Comparison of ENCODE assay signal across 10 cellular contexts in genomic region chr1:243286409-243287127, GRCh38. TPM values are rescaled to one million over a fixed set of nuclear protein-coding genes. Genes with fewer than 3 reads are reported as not detected.
DNase-seq lines count a peak whose midpoint lies in the region; ATAC-seq and TF ChIP-seq lines count a peak whose summit lies in the region.
"Had no signal": no experiment of that assay in that cellular context is flagged by ENCODE, and none has a peak within 500 bp of the region (broad histone marks: within the 10 kb centered on the region; RNA-seq: fewer than 3 reads in every experiment).

No MANE protein-coding gene starts in this region.

- TF ChIP-seq CTCF in foreskin fibroblast (IDR thresholded peaks at IDR 0.05; ENCODE audit: low read depth, low read length) (no peak), A673 (conservative IDR thresholded peaks at IDR 0.05; ENCODE audit: low read depth, low read length) (no peak)

- CTCF ChIA-PET in T-cell (lab: Charles Lee): interaction anchor here in 1 of 2 donors (0.7 kb wide), 1 partner anchor 1388 kb away, joined by 6 read pairs; no protein-coding TSS in a partner anchor
- CTCF ChIA-PET in A673 (lab: Charles Lee): no interaction called here

- H3K9me3 ChIP-seq in A673 (ENCODE audit: low read depth, low read length, poor library complexity, severe bottlenecking): no peaks in the 10 kb centered on the region

- in situ Hi-C loops in G401 (cut with HindIII; ENCODE audit: low sequenced_read_pairs): no loop called here

- no peak overlapping the region for H3K4me3 Mint-ChIP-seq in activated T-cell treated with anti-CD3 and anti-CD28 coated beads, Interleukin-2, amount 50 U/mL, for 24 hours
- H3K4me3 Mint-ChIP-seq in activated T-cell treated with anti-CD3 and anti-CD28 coated beads, Interleukin-2, amount 50 U/mL, for 72 hours: peak overlapping the region in 1 of 2 donors; percentile 10
- no peak overlapping the region for H3K4me3 Mint-ChIP-seq in T-cell
- peak overlapping the region; percentile 19 for H3K4me3 Mint-ChIP-seq in stimulated activated naive CD8-positive, alpha-beta T cell treated with anti-CD3 and anti-CD28 coated beads, Interleukin-15, Interleukin-2, amounts not matched to agents 100 ng/mL and 50 ng/mL, for 24 hours

- no peak for DNase-seq in activated T-cell treated with anti-CD3 and anti-CD28 coated beads, Interleukin-2, amount 50 U/mL, for 24 hours
- no peak for DNase-seq in activated T-cell treated with anti-CD3 and anti-CD28 coated beads, Interleukin-2, amount 50 U/mL, for 72 hours
- DNase-seq in T-cell (no peak), foreskin fibroblast (peak; percentile 61 to 78), NCI-H1417 treated with DMSO at 0.1 percent for 48 hours (lab: John Stamatoyannopoulos, UW) (no peak), A673 (ENCODE audit: low spot score) (no peak), G401 (ENCODE audit: low spot score) (no peak)
- DNase-seq: amygdala, NCI-H1105 had no signal

- intact Hi-C loops in A673 (cut with micrococcal nuclease; ENCODE audit: unreplicated experiment): no loop called here

- H3K36me3 Mint-ChIP-seq in activated T-cell treated with anti-CD3 and anti-CD28 coated beads, Interleukin-2, amount 50 U/mL, for 24 hours (ENCODE audit: low read depth): peaks cover 84% of the 10 kb centered on the region
- peaks cover 14 to 30% of the 10 kb centered on the region in 2 donors for H3K36me3 Mint-ChIP-seq in activated T-cell treated with anti-CD3 and anti-CD28 coated beads, Interleukin-2, amount 50 U/mL, for 72 hours (ENCODE audit: insufficient read depth in 2 of 2)
- H3K36me3 Mint-ChIP-seq in T-cell: peaks cover 71% of the 10 kb centered on the region
- peaks cover 70% of the 10 kb centered on the region for H3K36me3 Mint-ChIP-seq in stimulated activated naive CD8-positive, alpha-beta T cell treated with anti-CD3 and anti-CD28 coated beads, Interleukin-15, Interleukin-2, amounts not matched to agents 100 ng/mL and 50 ng/mL, for 24 hours (ENCODE audit: low read depth)

- H3K27me3 ChIP-seq in A673 (replicated peaks; ENCODE audit: insufficient read depth, low read depth, low read length, poor library complexity): no peaks in the 10 kb centered on the region

- peak overlapping the region; percentile 48 for H3K27ac Mint-ChIP-seq in activated T-cell treated with anti-CD3 and anti-CD28 coated beads, Interleukin-2, amount 50 U/mL, for 24 hours
- H3K27ac Mint-ChIP-seq in activated T-cell treated with anti-CD3 and anti-CD28 coated beads, Interleukin-2, amount 50 U/mL, for 72 hours: no peak overlapping the region
- H3K27ac Mint-ChIP-seq in T-cell: peak overlapping the region; percentile 70 to 76
- H3K27ac Mint-ChIP-seq in stimulated activated naive CD8-positive, alpha-beta T cell treated with anti-CD3 and anti-CD28 coated beads, Interleukin-15, Interleukin-2, amounts not matched to agents 100 ng/mL and 50 ng/mL, for 24 hours: peak overlapping the region; percentile 86

- peaks cover 4% of the 10 kb centered on the region for H3K4me1 ChIP-seq in A673 (ENCODE audit: insufficient read depth, low read length, poor library complexity, severe bottlenecking)

- peaks cover 42% of the 10 kb centered on the region for H3K4me1 Mint-ChIP-seq in activated T-cell treated with anti-CD3 and anti-CD28 coated beads, Interleukin-2, amount 50 U/mL, for 24 hours (ENCODE audit: low read depth)
- peaks cover 28% of the 10 kb centered on the region for H3K4me1 Mint-ChIP-seq in activated T-cell treated with anti-CD3 and anti-CD28 coated beads, Interleukin-2, amount 50 U/mL, for 72 hours (ENCODE audit: low read depth)
- peaks cover 27 to 33% (median 30%) of the 10 kb centered on the region in 3 donors for H3K4me1 Mint-ChIP-seq in T-cell
- peaks cover 44% of the 10 kb centered on the region for H3K4me1 Mint-ChIP-seq in stimulated activated naive CD8-positive, alpha-beta T cell treated with anti-CD3 and anti-CD28 coated beads, Interleukin-15, Interleukin-2, amounts not matched to agents 100 ng/mL and 50 ng/mL, for 24 hours (ENCODE audit: low read depth)

- H3K9me3 Mint-ChIP-seq in activated T-cell treated with anti-CD3 and anti-CD28 coated beads, Interleukin-2, amount 50 U/mL, for 24 hours: peaks cover 2% of the 10 kb centered on the region
- H3K9me3 Mint-ChIP-seq in activated T-cell treated with anti-CD3 and anti-CD28 coated beads, Interleukin-2, amount 50 U/mL, for 72 hours: no peaks in the 10 kb centered on the region
- H3K9me3 Mint-ChIP-seq in T-cell: peaks cover 2 to 8% (median 4%) of the 10 kb centered on the region in 3 donors
- H3K9me3 Mint-ChIP-seq in stimulated activated naive CD8-positive, alpha-beta T cell treated with anti-CD3 and anti-CD28 coated beads, Interleukin-15, Interleukin-2, amounts not matched to agents 100 ng/mL and 50 ng/mL, for 24 hours: peaks cover 4% of the 10 kb centered on the region

- H3K4me3 ChIP-seq in foreskin fibroblast (ENCODE audit: low read depth in 1 of 2, low read length in 2 of 2) (no peak overlapping the region), A673 (ENCODE audit: low read depth, low read length, poor library complexity, severe bottlenecking) (no peak overlapping the region)

- H3K27ac ChIP-seq in A673 (ENCODE audit: low read depth, low read length, poor library complexity, severe bottlenecking): no peak overlapping the region

- POLR2A ChIA-PET in T-cell (lab: Charles Lee) (interaction anchor here (0.6 to 1.4 kb wide), 3 partner anchors 23 to 33 kb away, joined by 3 read pairs; partner anchors contain the start of gene SDCCAG8 (in 1 of the 2)), A673 (lab: Charles Lee; ENCODE audit: low non-redundant PET) (no interaction called here)

- H3K27me3 Mint-ChIP-seq in activated T-cell treated with anti-CD3 and anti-CD28 coated beads, Interleukin-2, amount 50 U/mL, for 24 hours: no peaks in the 10 kb centered on the region
- no peaks in the 10 kb centered on the region for H3K27me3 Mint-ChIP-seq in activated T-cell treated with anti-CD3 and anti-CD28 coated beads, Interleukin-2, amount 50 U/mL, for 72 hours (ENCODE audit: low read depth)
- H3K27me3 Mint-ChIP-seq in T-cell: no peaks in the 10 kb centered on the region
- no peaks in the 10 kb centered on the region for H3K27me3 Mint-ChIP-seq in stimulated activated naive CD8-positive, alpha-beta T cell treated with anti-CD3 and anti-CD28 coated beads, Interleukin-15, Interleukin-2, amounts not matched to agents 100 ng/mL and 50 ng/mL, for 24 hours

- H3K36me3 ChIP-seq in A673 (ENCODE audit: insufficient read depth, low read length, poor library complexity, severe bottlenecking): no peaks in the 10 kb centered on the region

- no TSS peak for BruUV-seq in A673 (replicated peaks; lab: Mats Ljungman, UMichigan)

- ATAC-seq in activated T-cell treated with anti-CD3 and anti-CD28 coated beads, Interleukin-2, amount 50 U/mL, for 72 hours (replicated peaks in 1 of 2): no peak
- ATAC-seq in T-cell (replicated peaks in 1 of 4): peak in 2 of 4 experiments; percentile 50 to 56

RNA-seq across cellular contexts. Expression of gene SDCCAG8, which starts 30.7 kb away (rescaled TPM):
- 10 to 100 TPM; 31.3 to 40.2 TPM for total RNA-seq in activated T-cell treated with anti-CD3 and anti-CD28 coated beads, Interleukin-2, amount 50 U/mL, for 72 hours
- total RNA-seq in T-cell (10 to 100 TPM; 23.5 to 37.5 (median 31.2) TPM), A673 (2021) (9.1 and 9.7 TPM in 2 replicates)
- 10.8 and 18.7 TPM in 2 replicates for total RNA-seq in G401 (2014; rRNA removed; shearing (Covaris generic))

RNA-seq across cellular contexts. Expression of gene CEP170, which starts 31.5 kb away (rescaled TPM):
- total RNA-seq in activated T-cell treated with anti-CD3 and anti-CD28 coated beads, Interleukin-2, amount 50 U/mL, for 72 hours: 10 to 100 TPM; 49.4 to 54.7 TPM
- total RNA-seq in T-cell (10 to 100 TPM; 32.7 to 50.4 (median 37.0) TPM), A673 (2021) (62.4 and 67.8 TPM in 2 replicates)
- total RNA-seq in G401 (2014; rRNA removed; shearing (Covaris generic)): 33.6 and 36.5 TPM in 2 replicates

Comparison
In these comparisons a context has a peak if more than half of its experiments do, and no peak if none do; other contexts are left out.
1. DNase-seq: peak in foreskin fibroblast (2 of 2); none in activated T-cell treated with anti-CD3 and anti-CD28 coated beads, Interleukin-2, amount 50 U/mL, for 24 hours (single experiment), activated T-cell treated with anti-CD3 and anti-CD28 coated beads, Interleukin-2, amount 50 U/mL, for 72 hours (0 of 2), T-cell (0 of 34), NCI-H1417 treated with DMSO at 0.1 percent for 48 hours (single experiment), A673 (single experiment) and G401 (single experiment).